In genomic region chr1:199089393-199090122, GRCh38 we compare ENCODE assay signal across 8 cellular contexts.
DNase-seq lines count a peak whose midpoint lies in the region; ATAC-seq and TF ChIP-seq lines count a peak whose summit lies in the region.

No MANE protein-coding gene starts in this region.

- no peak overlapping the region for H3K9ac ChIP-seq in colonic mucosa (ENCODE audit: low read depth in 2 of 2, low read length in 2 of 2)

- H3K36me3 ChIP-seq in CD8-positive, alpha-beta memory T cell (ENCODE audit: insufficient read depth, low read length): no peaks in the 10 kb centered on the region
- H3K36me3 ChIP-seq in colonic mucosa (no peaks in the 10 kb centered on the region), BE2C (no peaks in the 10 kb centered on the region)

- H3K27ac Mint-ChIP-seq in CD8-positive, alpha-beta memory T cell: no peak overlapping the region
- no peak overlapping the region for H3K27ac Mint-ChIP-seq in activated T-helper 2 cell treated with anti-CD3 and anti-CD28 coated beads, Interferon-gamma antibody, Interleukin-2, Interleukin-4, amounts not matched to agents 10 μg/mL and 5 μg/mL and 100 μg/mL, durations not matched to agents 14 hours and 24 hours and 36 hours

- peaks cover 0 to 6% (median 0%) of the 10 kb centered on the region in 3 donors for H3K36me3 Mint-ChIP-seq in CD8-positive, alpha-beta memory T cell
- peaks cover 51% of the 10 kb centered on the region for H3K36me3 Mint-ChIP-seq in activated T-helper 2 cell treated with anti-CD3 and anti-CD28 coated beads, Interferon-gamma antibody, Interleukin-2, Interleukin-4, amounts not matched to agents 10 μg/mL and 5 μg/mL and 100 μg/mL, durations not matched to agents 14 hours and 24 hours and 36 hours (ENCODE audit: low read depth)

- TF ChIP-seq CTCF in colonic mucosa (IDR thresholded peaks at IDR 0.05): no peak
- TF ChIP-seq CTCF in BE2C (IDR thresholded peaks at IDR 0.05; ENCODE audit: low read depth, low read length): no peak

- H3K4me1 ChIP-seq in CD8-positive, alpha-beta memory T cell (ENCODE audit: insufficient read depth, low read length): peaks cover 21% of the 10 kb centered on the region
- H3K4me1 ChIP-seq in colonic mucosa (no peaks in the 10 kb centered on the region), BE2C (no peaks in the 10 kb centered on the region)

- peaks cover 17 to 34% (median 29%) of the 10 kb centered on the region in 3 donors for H3K4me1 Mint-ChIP-seq in CD8-positive, alpha-beta memory T cell
- peaks cover 37% of the 10 kb centered on the region for H3K4me1 Mint-ChIP-seq in activated T-helper 2 cell treated with anti-CD3 and anti-CD28 coated beads, Interferon-gamma antibody, Interleukin-2, Interleukin-4, amounts not matched to agents 10 μg/mL and 5 μg/mL and 100 μg/mL, durations not matched to agents 14 hours and 24 hours and 36 hours (ENCODE audit: low read depth)

- POLR2A ChIA-PET in CD8-positive, alpha-beta memory T cell (lab: Charles Lee): no interaction called here

- H3K27ac ChIP-seq in CD8-positive, alpha-beta memory T cell (ENCODE audit: low read depth, low read length): no peak overlapping the region
- no peak overlapping the region for H3K27ac ChIP-seq in colonic mucosa

- CTCF ChIA-PET in CD8-positive, alpha-beta memory T cell (lab: Charles Lee): no interaction called here

- H3K4me3 Mint-ChIP-seq in CD8-positive, alpha-beta memory T cell: peak overlapping the region in 5 of 7 donors; percentile 4 to 43 (median 30)
- no peak overlapping the region for H3K4me3 Mint-ChIP-seq in activated T-helper 2 cell treated with anti-CD3 and anti-CD28 coated beads, Interferon-gamma antibody, Interleukin-2, Interleukin-4, amounts not matched to agents 10 μg/mL and 5 μg/mL and 100 μg/mL, durations not matched to agents 14 hours and 24 hours and 36 hours (ENCODE audit: low read depth)

- peak; percentile 2 to 68 (median 52) for DNase-seq in CD8-positive, alpha-beta memory T cell
- peak; percentile 32 for DNase-seq in activated T-helper 2 cell treated with anti-CD3 and anti-CD28 coated beads, Interferon-gamma antibody, Interleukin-2, Interleukin-4, amounts not matched to agents 10 μg/mL and 5 μg/mL and 100 μg/mL, durations not matched to agents 14 hours and 24 hours and 36 hours (ENCODE audit: low spot score)
- DNase-seq in hepatic stellate cell (ENCODE audit: low spot score) (no peak), AG08395 (ENCODE audit: low spot score) (no peak), colonic mucosa (no peak), BE2C (no peak)

- H3K27me3 ChIP-seq in CD8-positive, alpha-beta memory T cell (ENCODE audit: insufficient read depth, low read length, poor library complexity, severe bottlenecking): no peaks in the 10 kb centered on the region
- H3K27me3 ChIP-seq in colonic mucosa (no peaks in the 10 kb centered on the region), BE2C (no peaks in the 10 kb centered on the region)

- no peak overlapping the region for H3K4me3 ChIP-seq in CD8-positive, alpha-beta memory T cell (ENCODE audit: low read length)
- no peak overlapping the region for H3K4me3 ChIP-seq in colonic mucosa
- no peak overlapping the region for H3K4me3 ChIP-seq in BE2C (ENCODE audit: low read depth, low read length)

- intact Hi-C loops in activated T-helper 2 cell treated with anti-CD3 and anti-CD28 coated beads, Interferon-gamma antibody, Interleukin-2, Interleukin-4, amounts not matched to agents 10 μg/mL and 5 μg/mL and 100 μg/mL, durations not matched to agents 14 hours and 24 hours and 36 hours (cut with micrococcal nuclease): loop anchor here (2.0 kb wide), 1 partner anchor 57 kb away; no protein-coding TSS in a partner anchor
- intact Hi-C loops in colonic mucosa (cut with DNase I): no loop called here

- no peaks in the 10 kb centered on the region for H3K9me3 Mint-ChIP-seq in CD8-positive, alpha-beta memory T cell
- H3K9me3 Mint-ChIP-seq in activated T-helper 2 cell treated with anti-CD3 and anti-CD28 coated beads, Interferon-gamma antibody, Interleukin-2, Interleukin-4, amounts not matched to agents 10 μg/mL and 5 μg/mL and 100 μg/mL, durations not matched to agents 14 hours and 24 hours and 36 hours: peaks cover 41% of the 10 kb centered on the region

- peak; percentile 89 for ATAC-seq in GM19452 (IDR thresholded peaks at IDR 0.05; ENCODE audit: unreplicated experiment)
- ATAC-seq in HG03442 (IDR thresholded peaks at IDR 0.05; ENCODE audit: unreplicated experiment): peak; percentile 95

- H3K27me3 Mint-ChIP-seq in CD8-positive, alpha-beta memory T cell: peaks cover 0 to 3% of the 10 kb centered on the region in 2 donors
- H3K27me3 Mint-ChIP-seq in activated T-helper 2 cell treated with anti-CD3 and anti-CD28 coated beads, Interferon-gamma antibody, Interleukin-2, Interleukin-4, amounts not matched to agents 10 μg/mL and 5 μg/mL and 100 μg/mL, durations not matched to agents 14 hours and 24 hours and 36 hours (ENCODE audit: low read depth): no peaks in the 10 kb centered on the region

- no peaks in the 10 kb centered on the region for H3K9me3 ChIP-seq in CD8-positive, alpha-beta memory T cell (ENCODE audit: low read length)
- no peaks in the 10 kb centered on the region for H3K9me3 ChIP-seq in colonic mucosa
- H3K9me3 ChIP-seq in BE2C: no peaks in the 10 kb centered on the region

Comparison
In these comparisons a context has a peak if more than half of its experiments do, and no peak if none do; other contexts are left out.
1. DNase-seq: peak in CD8-positive, alpha-beta memory T cell (5 of 5) and activated T-helper 2 cell treated with anti-CD3 and anti-CD28 coated beads, Interferon-gamma antibody, Interleukin-2, Interleukin-4, amounts not matched to agents 10 μg/mL and 5 μg/mL and 100 μg/mL, durations not matched to agents 14 hours and 24 hours and 36 hours (single experiment); none in hepatic stellate cell (single experiment), AG08395 (single experiment), colonic mucosa (single experiment) and BE2C (single experiment).